Comparison of ENCODE assay signal across 8 cellular contexts in the genomic region with DNA sequence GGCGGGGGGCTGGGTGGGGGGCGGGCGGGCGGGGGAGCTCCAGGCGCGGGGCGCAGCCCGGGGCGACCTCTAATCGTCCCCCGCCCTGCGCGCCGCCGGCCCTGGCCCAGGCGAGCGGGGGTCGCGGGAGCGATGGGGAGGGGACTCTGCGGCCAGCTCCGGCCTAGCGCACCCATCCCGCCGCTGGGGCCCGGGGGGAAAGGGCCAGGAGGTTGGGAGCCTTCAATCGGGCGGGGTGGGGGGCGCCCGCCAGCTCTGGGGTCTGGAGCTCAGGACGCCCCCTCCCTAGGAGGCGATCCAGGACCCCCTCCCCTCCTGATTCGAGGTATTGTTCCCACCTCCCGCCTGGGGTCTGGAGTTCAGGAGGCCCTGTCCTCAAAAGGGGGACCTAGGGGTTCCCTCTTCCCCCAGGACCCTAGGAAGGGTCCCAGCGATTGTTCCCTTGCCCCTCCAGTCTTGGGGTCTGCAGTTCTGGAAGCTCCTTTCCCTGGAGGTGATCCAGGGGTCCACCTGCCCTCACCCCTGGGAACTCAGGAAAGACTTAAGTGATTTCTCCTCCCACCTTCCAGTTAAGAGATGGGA. TPM values are rescaled to one million over a fixed set of nuclear protein-coding genes. Genes with fewer than 3 reads are reported as not detected.
DNase-seq lines count a peak whose midpoint lies in the region; ATAC-seq and TF ChIP-seq lines count a peak whose summit lies in the region.

No MANE protein-coding gene starts in this region.

- no peak for ATAC-seq in T-cell (replicated peaks in 1 of 4)
- peak; percentile 3 for ATAC-seq in sciatic nerve
- no peak for ATAC-seq in HG03571 (IDR thresholded peaks at IDR 0.05; ENCODE audit: unreplicated experiment)
- ATAC-seq in GM21390 (IDR thresholded peaks at IDR 0.05; ENCODE audit: unreplicated experiment), result no peak
- no peak for ATAC-seq in HG03354 (IDR thresholded peaks at IDR 0.05; ENCODE audit: poor library complexity, severe bottlenecking, unreplicated experiment)

- no TSS peak for BruUV-seq in OCI-LY7 (replicated peaks; lab: Mats Ljungman, UMichigan)

- H3K27ac Mint-ChIP-seq in T-cell, result no peak overlapping the region

- no peak for TF ChIP-seq CTCF in fibroblast of villous mesenchyme (IDR thresholded peaks at IDR 0.05; ENCODE audit: insufficient read depth, low read depth, low read length)
- no peak for TF ChIP-seq CTCF in OCI-LY7 (conservative IDR thresholded peaks at IDR 0.05; ENCODE audit: low read length)

- no peak overlapping the region for H3K27ac ChIP-seq in OCI-LY7 (ENCODE audit: low read depth, low read length, poor library complexity, severe bottlenecking)

- H3K9me2 ChIP-seq in OCI-LY7 (ENCODE audit: insufficient read depth, low read length), result no peaks in the 10 kb centered on the region

- H3K4me1 ChIP-seq in OCI-LY7 (ENCODE audit: insufficient read depth, low read length, poor library complexity, severe bottlenecking), result no peaks in the 10 kb centered on the region

- H3K4me1 Mint-ChIP-seq in T-cell, result peaks cover 9 to 21% (median 17%) of the 10 kb centered on the region in 3 donors

- CTCF ChIA-PET in T-cell (lab: Charles Lee) (no interaction called here), OCI-LY7 (lab: Charles Lee; ENCODE audit: unreplicated experiment) (no interaction called here)

- POLR2A ChIA-PET in T-cell (lab: Charles Lee) (interaction anchor here in 1 of 2 donors (0.5 kb wide), 1 partner anchor 30 kb away, joined by 4 read pairs; no protein-coding TSS in a partner anchor), OCI-LY7 (lab: Charles Lee) (no interaction called here)

- peak overlapping the region; percentile 70 to 75 (median 73) for H3K4me3 Mint-ChIP-seq in T-cell

- H3K79me2 ChIP-seq in OCI-LY7 (ENCODE audit: insufficient read depth, low read depth, low read length), result no peaks in the 10 kb centered on the region

- no peaks in the 10 kb centered on the region for H4K20me1 ChIP-seq in OCI-LY7 (ENCODE audit: insufficient read depth, low read length)

- H3K9me3 Mint-ChIP-seq in T-cell, result no peaks in the 10 kb centered on the region

- no peak overlapping the region for H3K4me2 ChIP-seq in OCI-LY7 (ENCODE audit: low read length)

- no peaks in the 10 kb centered on the region for H3K36me3 ChIP-seq in OCI-LY7 (ENCODE audit: insufficient read depth, low read length)

- H3K36me3 Mint-ChIP-seq in T-cell, result no peaks in the 10 kb centered on the region

- H2AFZ ChIP-seq in OCI-LY7 (ENCODE audit: low read length), result no peak overlapping the region

- DNase-seq in T-cell (no peak), fibroblast of villous mesenchyme (ENCODE audit: low read depth) (no peak), sciatic nerve (ENCODE audit: low spot score) (no peak), OCI-LY7 (ENCODE audit: low spot score) (no peak)

- H3K9me3 ChIP-seq in OCI-LY7 (ENCODE audit: low read length), result no peaks in the 10 kb centered on the region

- H3K4me3 ChIP-seq in GM08714 (ENCODE audit: low read length) (peak overlapping the region; percentile 38), fibroblast of villous mesenchyme (ENCODE audit: low read depth, low read length) (peak overlapping the region; percentile 79), OCI-LY7 (ENCODE audit: low read depth, low read length, poor library complexity, severe bottlenecking) (no peak overlapping the region)

- peaks cover 5 to 34% of the 10 kb centered on the region in 2 donors for H3K27me3 Mint-ChIP-seq in T-cell

- intact Hi-C loops in sciatic nerve (cut with DNase I), result no loop called here
- intact Hi-C loops in OCI-LY7 (cut with micrococcal nuclease; ENCODE audit: unreplicated experiment), result no loop called here

RNA-seq across cellular contexts. Expression of gene ZNF358, which starts 0.5 kb away (rescaled TPM):
- total RNA-seq in T-cell (10 to 100 TPM in 1 of 5 donors, 1 to 10 TPM in 4; 4.3 to 10.3 (median 8.5) TPM), fibroblast of villous mesenchyme (13.8 and 20.9 TPM in 2 replicates), sciatic nerve (47.6 TPM), OCI-LY7 (2022) (not detected in 2 replicates)
- not detected in 2 replicates for total RNA-seq in OCI-LY7 (2014; rRNA removed; shearing (Covaris generic))

RNA-seq across cellular contexts. Expression of gene MCOLN1, which starts 6.1 kb away (rescaled TPM):
- total RNA-seq in T-cell (10 to 100 TPM; 13.0 to 16.7 (median 15.3) TPM), fibroblast of villous mesenchyme (5.5 and 8.6 TPM in 2 replicates), sciatic nerve (35.3 TPM), OCI-LY7 (2022) (16.7 and 18.3 TPM in 2 replicates)
- 2.4 and 7.8 TPM in 2 replicates for total RNA-seq in OCI-LY7 (2014; rRNA removed; shearing (Covaris generic))

RNA-seq across cellular contexts. Expression of gene PNPLA6, which starts 19.1 kb away (rescaled TPM):
- total RNA-seq in T-cell (100 to 1,000 TPM in 3 of 5 donors, 10 to 100 TPM in 2; 88.4 to 158 (median 125) TPM), fibroblast of villous mesenchyme (101 and 106 TPM in 2 replicates), sciatic nerve (133 TPM), OCI-LY7 (2022) (92.4 and 93.0 TPM in 2 replicates)
- total RNA-seq in OCI-LY7 (2014; rRNA removed; shearing (Covaris generic)), result 50.6 and 54.3 TPM in 2 replicates

RNA-seq across cellular contexts. Expression of gene PEX11G, which starts 27.5 kb away (rescaled TPM):
- 1 to 10 TPM in 1 of 5 donors, under 1 TPM in 3, not detected in 1; 0.35 to 1.1 (median 0.67) TPM for total RNA-seq in T-cell
- total RNA-seq in fibroblast of villous mesenchyme, result 2.3 and 2.6 TPM in 2 replicates
- total RNA-seq in sciatic nerve, result 4.7 TPM
- total RNA-seq in OCI-LY7 (2014; rRNA removed; shearing (Covaris generic)), result not detected in 2 replicates
- not detected in 2 replicates for total RNA-seq in OCI-LY7 (2022)

Comparison
In these comparisons a context has a peak if more than half of its experiments do, and no peak if none do; other contexts are left out.
1. RNA of gene ZNF358, which starts 0.5 kb away (total RNA-seq): 47.6 TPM in sciatic nerve (single experiment), 13.8 to 20.9 TPM in fibroblast of villous mesenchyme and 4.3 to 10.3 TPM in T-cell; not detected in OCI-LY7; every median in the first group is over 4 times any median in the second.